In the genomic region with DNA sequence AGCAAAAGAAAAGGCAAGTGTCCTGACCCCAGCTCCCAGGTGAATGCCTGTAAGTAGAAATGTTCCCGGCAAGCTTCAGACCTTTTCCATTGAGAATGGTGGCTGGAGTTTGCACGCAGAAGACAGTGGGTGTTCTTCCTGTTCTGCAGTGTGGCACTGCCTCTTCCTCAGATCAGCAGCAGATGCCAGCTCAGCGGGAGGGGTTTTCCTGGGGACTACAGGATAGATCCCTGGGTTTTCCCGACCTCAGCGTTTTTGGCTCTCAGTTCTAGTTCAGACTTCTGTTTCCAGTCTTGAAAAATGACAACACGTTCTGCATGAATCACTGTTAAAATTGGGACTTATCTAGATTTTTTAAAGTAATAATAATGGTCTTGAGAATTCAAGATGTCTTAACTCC, we compare ENCODE assay signal across 1 cellular context.
A peak's percentile ranks its signal among the peaks of the same experiment; 100 is the strongest.
TF ChIP-seq lines count a peak whose summit lies in the region.

No MANE protein-coding gene starts in this region.

TF ChIP-seq in K562, 482 proteins besides CTCF, POLR2A, EP300 and RAD21 (continued from another document):
- no peak for TF ChIP-seq IRF2 (CRISPR knock-in tag; IDR thresholded peaks at IDR 0.05)
- TF ChIP-seq MAFF (IDR thresholded peaks at IDR 0.05; ENCODE audit: low read length): peak; percentile 88
- peak; percentile 82 for TF ChIP-seq ZNF316 (IDR thresholded peaks at IDR 0.05)
- TF ChIP-seq MAFG (tag; conservative IDR thresholded peaks at IDR 0.05): peak; percentile 72
- no peak for TF ChIP-seq SRF (CRISPR knock-in tag; IDR thresholded peaks at IDR 0.05)
- TF ChIP-seq MAFK (IDR thresholded peaks at IDR 0.05; ENCODE audit: low read length): peak; percentile 90
- TF ChIP-seq, protein P1, sequence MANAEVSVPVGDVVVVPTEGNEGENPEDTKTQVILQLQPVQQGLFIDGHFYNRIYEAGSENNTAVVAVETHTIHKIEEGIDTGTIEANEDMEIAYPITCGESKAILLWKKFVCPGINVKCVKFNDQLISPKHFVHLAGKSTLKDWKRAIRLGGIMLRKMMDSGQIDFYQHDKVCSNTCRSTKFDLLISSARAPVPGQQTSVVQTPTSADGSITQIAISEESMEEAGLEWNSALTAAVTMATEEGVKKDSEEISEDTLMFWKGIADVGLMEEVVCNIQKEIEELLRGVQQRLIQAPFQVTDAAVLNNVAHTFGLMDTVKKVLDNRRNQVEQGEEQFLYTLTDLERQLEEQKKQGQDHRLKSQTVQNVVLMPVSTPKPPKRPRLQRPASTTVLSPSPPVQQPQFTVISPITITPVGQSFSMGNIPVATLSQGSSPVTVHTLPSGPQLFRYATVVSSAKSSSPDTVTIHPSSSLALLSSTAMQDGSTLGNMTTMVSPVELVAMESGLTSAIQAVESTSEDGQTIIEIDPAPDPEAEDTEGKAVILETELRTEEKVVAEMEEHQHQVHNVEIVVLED (CRISPR knock-in tag; IDR thresholded peaks at IDR 0.05): no peak
